Comparison of ENCODE assay signal across 11 cellular contexts in the genomic region with DNA sequence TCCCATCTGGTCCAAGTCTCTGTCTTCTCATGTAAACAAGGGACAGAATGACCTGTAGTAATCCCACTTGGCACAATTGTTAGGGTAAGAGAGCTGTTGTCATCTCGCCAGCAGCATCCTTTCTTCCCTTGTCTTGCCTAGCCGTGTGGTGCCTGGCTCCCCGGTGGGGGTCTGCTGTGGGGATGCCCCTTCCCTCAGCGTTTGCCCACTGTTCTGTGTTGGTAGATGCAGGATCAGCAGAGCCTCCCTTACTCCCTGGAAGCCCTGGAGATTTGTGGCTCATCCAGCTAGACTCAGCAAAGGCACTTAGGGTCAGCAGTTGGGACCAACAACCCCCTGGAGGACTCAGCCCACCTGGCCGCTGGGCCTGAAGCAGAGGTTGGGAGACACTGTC. TPM values are rescaled to one million over a fixed set of nuclear protein-coding genes. Genes with fewer than 3 reads are reported as not detected.
A peak's percentile ranks its signal among the peaks of the same experiment; 100 is the strongest.
DNase-seq lines count a peak whose midpoint lies in the region; ATAC-seq and TF ChIP-seq lines count a peak whose summit lies in the region.
"Had no signal": no experiment of that assay in that cellular context is flagged by ENCODE, and none has a peak within 500 bp of the region (broad histone marks: within the 10 kb centered on the region; RNA-seq: fewer than 3 reads in every experiment).

No MANE protein-coding gene starts in this region.

- H3K36me3 ChIP-seq in BLaER1 (no peaks in the 10 kb centered on the region), Peyer's patch (peaks cover 0 to 4% (median 0%) of the 10 kb centered on the region in 3 donors), iPS-18a (ENCODE audit: control insufficient read depth, low read depth, low read length) (no peaks in the 10 kb centered on the region), skeletal muscle satellite cell (ENCODE audit: insufficient read depth, low read length) (no peaks in the 10 kb centered on the region)

- ATAC-seq in GM18502 (IDR thresholded peaks at IDR 0.05; ENCODE audit: poor library complexity, unreplicated experiment) (no peak), HG02973 (IDR thresholded peaks at IDR 0.05; ENCODE audit: unreplicated experiment) (no peak)

- H3K27me3 ChIP-seq in BLaER1 (no peaks in the 10 kb centered on the region), Peyer's patch (no peaks in the 10 kb centered on the region), iPS-18a (ENCODE audit: control insufficient read depth, insufficient read depth, low read length) (no peaks in the 10 kb centered on the region), skeletal muscle satellite cell (ENCODE audit: control insufficient read depth, insufficient read depth, low read length) (no peaks in the 10 kb centered on the region)

- H3K9me3 ChIP-seq in BLaER1 (peaks cover 6% of the 10 kb centered on the region; the same call in 1 of the 2 replicates), Peyer's patch (no peaks in the 10 kb centered on the region), iPS-18a (ENCODE audit: control insufficient read depth, low read depth, low read length) (no peaks in the 10 kb centered on the region), skeletal muscle satellite cell (replicated peaks; ENCODE audit: low read length) (no peaks in the 10 kb centered on the region)

- DNase-seq in Peyer's patch (peak in 1 of 3 donors; percentile 24), HK-2 (ENCODE audit: unreplicated experiment) (no peak), middle frontal gyrus (ENCODE audit: extremely low spot score, low spot score) (no peak)
- DNase-seq: effector memory CD4-positive, alpha-beta T cell; NCI-H1092 treated with DMSO at 0.1 percent for 48 hours; NCI-H510A had no signal

- no peak for TF ChIP-seq CTCF in Peyer's patch (IDR thresholded peaks at IDR 0.05)

- peak overlapping the region; percentile 46; the same call in 1 of the 2 replicates for H3K9ac ChIP-seq in BLaER1
- H3K9ac ChIP-seq in iPS-18a (ENCODE audit: low read length), result no peak overlapping the region
- peak overlapping the region; percentile 2 for H3K9ac ChIP-seq in skeletal muscle satellite cell (ENCODE audit: low read depth, low read length)

- peaks cover 77% of the 10 kb centered on the region for H4K20me1 ChIP-seq in BLaER1

- peaks cover 91% of the 10 kb centered on the region for H3K4me1 ChIP-seq in BLaER1
- peaks cover 0 to 79% (median 10%) of the 10 kb centered on the region in 4 donors for H3K4me1 ChIP-seq in Peyer's patch
- H3K4me1 ChIP-seq in iPS-18a (ENCODE audit: control insufficient read depth, low read depth, low read length), result peaks cover 41% of the 10 kb centered on the region
- H3K4me1 ChIP-seq in skeletal muscle satellite cell (ENCODE audit: control insufficient read depth, insufficient read depth, low read length), result peaks cover 47% of the 10 kb centered on the region

- peak overlapping the region; percentile 53; the same call in 1 of the 2 replicates for H3K27ac ChIP-seq in BLaER1
- H3K27ac ChIP-seq in Peyer's patch, result peak overlapping the region in 3 of 4 donors; percentile 36 to 69 (median 41)
- peak overlapping the region; percentile 62 for H3K27ac ChIP-seq in iPS-18a (ENCODE audit: low read length)

- H3K4me2 ChIP-seq in BLaER1 (peak overlapping the region; percentile 90), skeletal muscle satellite cell (ENCODE audit: low read length) (no peak overlapping the region)

- H3K4me3 ChIP-seq in BLaER1 (0 out of 2 replicates have a peak overlapping the region, but pooled peaks have one; percentile 18), Peyer's patch (no peak overlapping the region), iPS-18a (ENCODE audit: low read length) (peak overlapping the region; percentile 12), skeletal muscle satellite cell (ENCODE audit: low read length) (no peak overlapping the region)

- TF ChIP-seq POLR2A in Peyer's patch (IDR thresholded peaks at IDR 0.05), result no peak

RNA-seq across cellular contexts. Expression of a gene that starts 13.0 kb away (rescaled TPM):
- total RNA-seq in Peyer's patch, result 100 to 1,000 TPM; 115 to 394 (median 356) TPM
- total RNA-seq in skeletal muscle satellite cell (2012; rRNA removed), result 73.8 and 74.8 TPM in 2 replicates

RNA-seq across cellular contexts. Expression of a gene that starts 13.4 kb away (rescaled TPM):
- 10 to 100 TPM; 20.6 to 31.3 (median 23.0) TPM for total RNA-seq in Peyer's patch
- 53.2 and 54.4 TPM in 2 replicates for total RNA-seq in skeletal muscle satellite cell (2012; rRNA removed)

RNA-seq across cellular contexts. Expression of a gene that starts 35.3 kb away (rescaled TPM):
- total RNA-seq in Peyer's patch, result 10 to 100 TPM; 18.2 to 78.6 (median 74.4) TPM
- total RNA-seq in skeletal muscle satellite cell (2012; rRNA removed), result 27.6 and 28.6 TPM in 2 replicates

Comparison
In these comparisons a context has a peak if more than half of its experiments do, and no peak if none do; other contexts are left out.
1. H3K4me3 ChIP-seq: peak in BLaER1 (single experiment) and iPS-18a (single experiment); none in Peyer's patch (0 of 4) and skeletal muscle satellite cell (single experiment).
2. Peak in every context shown above with its lines, with median percentiles within 50 percentile points of each other: H3K27ac ChIP-seq.